13 cellular contexts compared by ENCODE assay signal in genomic region chr17:74785096-74785980, GRCh38. TPM values are rescaled to one million over a fixed set of nuclear protein-coding genes. Genes with fewer than 3 reads are reported as not detected.
DNase-seq lines count a peak whose midpoint lies in the region; ATAC-seq and TF ChIP-seq lines count a peak whose summit lies in the region.
"Had no signal": no experiment of that assay in that cellular context is flagged by ENCODE, and none has a peak within 500 bp of the region (broad histone marks: within the 10 kb centered on the region; RNA-seq: fewer than 3 reads in every experiment).

No MANE protein-coding gene starts in this region.

- no peak overlapping the region for H2BK12ac ChIP-seq in H9 (ENCODE audit: insufficient read length, low read depth, low read length)

- H4K5ac ChIP-seq in H9 (ENCODE audit: insufficient read length, low read depth, low read length) = no peak overlapping the region

- TF ChIP-seq EP300 in tibial nerve (IDR thresholded peaks at IDR 0.05) = no peak

- H3K23ac ChIP-seq in H9 (ENCODE audit: insufficient read length, low read depth, low read length) = no peak overlapping the region

- no peaks in the 10 kb centered on the region for H3K9me3 Mint-ChIP-seq in H9
- no peaks in the 10 kb centered on the region for H3K9me3 Mint-ChIP-seq in activated T-cell treated with anti-CD3 and anti-CD28 coated beads, Interleukin-2, amount 50 U/mL, for 4 hours
- H3K9me3 Mint-ChIP-seq: CD8-positive, alpha-beta memory T cell had no signal

- H3K27me3 ChIP-seq in BE2C = no peaks in the 10 kb centered on the region
- no peaks in the 10 kb centered on the region for H3K27me3 ChIP-seq in H9 (ENCODE audit: insufficient read depth, low read length)
- no peaks in the 10 kb centered on the region for H3K27me3 ChIP-seq in tibial nerve
- H3K27me3 ChIP-seq: upper lobe of right lung had no signal

- peaks cover 3% of the 10 kb centered on the region; the same call in 1 of the 2 replicates for H3K36me3 ChIP-seq in BE2C
- H3K36me3 ChIP-seq in tibial nerve = peaks cover 0 to 65% (median 0%) of the 10 kb centered on the region in 3 donors
- H3K36me3 ChIP-seq: upper lobe of right lung had no signal

- no peak overlapping the region for H3K9ac ChIP-seq in H9 (ENCODE audit: extremely low read depth, insufficient read length, low read length)

- ATAC-seq in activated T-cell treated with anti-CD3 and anti-CD28 coated beads, Interleukin-2, amount 50 U/mL, for 4 hours = peak; percentile 78 to 86
- no peak for ATAC-seq in GM19351 (IDR thresholded peaks at IDR 0.05; ENCODE audit: unreplicated experiment)

- H2BK20ac ChIP-seq in H9 (ENCODE audit: low read depth, low read length, poor library complexity, severe bottlenecking) = no peak overlapping the region

- H4K20me1 ChIP-seq in H9 (ENCODE audit: control insufficient read depth, insufficient read depth, insufficient read length) = no peaks in the 10 kb centered on the region

- H2BK5ac ChIP-seq in H9 (ENCODE audit: insufficient read length, low read length) = no peak overlapping the region

- H4K91ac ChIP-seq in H9 (ENCODE audit: insufficient read length, low read depth, low read length) = no peak overlapping the region

- H3K79me2 ChIP-seq in H9 (ENCODE audit: insufficient read depth, low read length) = no peaks in the 10 kb centered on the region

- H3K18ac ChIP-seq in H9 (ENCODE audit: insufficient read length, low read depth, low read length) = no peak overlapping the region

- no peak overlapping the region for H3K4me2 ChIP-seq in H9 (ENCODE audit: insufficient read depth, insufficient read length, low read length)

- H3K36me3 Mint-ChIP-seq in H9 (ENCODE audit: insufficient read depth in 1 of 3, low read depth in 3 of 3) = peaks cover 0 to 38% (median 10%) of the 10 kb centered on the region in 3 experiments
- H3K36me3 Mint-ChIP-seq in activated T-cell treated with anti-CD3 and anti-CD28 coated beads, Interleukin-2, amount 50 U/mL, for 4 hours (ENCODE audit: insufficient read depth) = peaks cover 15% of the 10 kb centered on the region

- H2BK15ac ChIP-seq in H9 (ENCODE audit: low read depth, low read length) = no peak overlapping the region

- peaks cover 18 to 25% of the 10 kb centered on the region in 2 experiments for H3K4me1 Mint-ChIP-seq in H9
- H3K4me1 Mint-ChIP-seq in activated T-cell treated with anti-CD3 and anti-CD28 coated beads, Interleukin-2, amount 50 U/mL, for 4 hours (ENCODE audit: low read depth) = peaks cover 63% of the 10 kb centered on the region

- H3K79me1 ChIP-seq in H9 (ENCODE audit: insufficient read depth, low read depth, low read length, poor library complexity, severe bottlenecking) = no peaks in the 10 kb centered on the region

- no peak overlapping the region for H3K4me3 Mint-ChIP-seq in H9
- no peak overlapping the region for H3K4me3 Mint-ChIP-seq in activated T-cell treated with anti-CD3 and anti-CD28 coated beads, Interleukin-2, amount 50 U/mL, for 4 hours

- no peaks in the 10 kb centered on the region for H3K27me3 Mint-ChIP-seq in H9 (ENCODE audit: low read depth)
- no peaks in the 10 kb centered on the region for H3K27me3 Mint-ChIP-seq in activated T-cell treated with anti-CD3 and anti-CD28 coated beads, Interleukin-2, amount 50 U/mL, for 4 hours (ENCODE audit: low read depth)
- H3K27me3 Mint-ChIP-seq: CD8-positive, alpha-beta memory T cell had no signal

- TF ChIP-seq POLR2A in tibial nerve (IDR thresholded peaks at IDR 0.05) = no peak

- no peaks in the 10 kb centered on the region for H3K4me1 ChIP-seq in BE2C
- peaks cover 2% of the 10 kb centered on the region; the same call in 1 of the 2 replicates for H3K4me1 ChIP-seq in H9 (ENCODE audit: insufficient read depth, low read length)
- peaks cover 0 to 3% (median 0%) of the 10 kb centered on the region in 4 donors for H3K4me1 ChIP-seq in tibial nerve
- H3K4me1 ChIP-seq: HAP-1 had no signal

- H4K8ac ChIP-seq in H9 (replicated peaks; ENCODE audit: insufficient read length, low read depth, low read length) = no peak overlapping the region

- peak; percentile 22; the same call in 1 of the 2 replicates for TF ChIP-seq CTCF in BE2C (IDR thresholded peaks at IDR 0.05; ENCODE audit: low read depth, low read length)
- TF ChIP-seq CTCF in H9 (conservative IDR thresholded peaks at IDR 0.05) = peak; percentile 23; the same call in 2 of the 3 replicates
- TF ChIP-seq CTCF in tibial nerve (IDR thresholded peaks at IDR 0.05) = no peak

- H3K4ac ChIP-seq in H9 (ENCODE audit: low read depth, low read length) = no peak overlapping the region

- no peak overlapping the region for H3K14ac ChIP-seq in H9 (ENCODE audit: insufficient read depth, low read length)

- WGBS in H9 (ENCODE audit: extremely low coverage, insufficient read length, low lambda C conversion rate) = no CpG with 5 or more reads among the region's 21 CpGs
- WGBS in tibial nerve, 2 donors = 88% methylated on average over 20 to 21 of the region's 21 CpGs

- H3K4me3 ChIP-seq in BE2C (ENCODE audit: low read depth, low read length) = no peak overlapping the region
- H3K4me3 ChIP-seq in tibial nerve = no peak overlapping the region
- H3K4me3 ChIP-seq: HAP-1, upper lobe of right lung had no signal

- peak overlapping the region in 1 of 3 experiments; percentile 70; a peak in 3 of 7 replicates for H3K27ac Mint-ChIP-seq in H9

- no peak overlapping the region for H3K27ac ChIP-seq in H9 (ENCODE audit: insufficient read length, low read depth, low read length)
- no peak overlapping the region for H3K27ac ChIP-seq in tibial nerve
- H3K27ac ChIP-seq: upper lobe of right lung had no signal

- no peak overlapping the region for H2AK5ac ChIP-seq in H9 (ENCODE audit: insufficient read length, low read length)

- no peaks in the 10 kb centered on the region for H3K23me2 ChIP-seq in H9 (ENCODE audit: insufficient read length, low read depth, low read length, poor library complexity, severe bottlenecking)

- H3K9me3 ChIP-seq in BE2C = no peaks in the 10 kb centered on the region
- H3K9me3 ChIP-seq in H9 (ENCODE audit: control insufficient read depth, low read depth, low read length) = no peaks in the 10 kb centered on the region
- H3K9me3 ChIP-seq in tibial nerve = no peaks in the 10 kb centered on the region
- H3K9me3 ChIP-seq: HAP-1, upper lobe of right lung had no signal

- no peak overlapping the region for H2AFZ ChIP-seq in H9 (ENCODE audit: low read length)

- H3T11ph ChIP-seq in H9 (ENCODE audit: low read length) = no peak overlapping the region

- DNase-seq in BE2C (no peak), H9 (no peak), kidney tubule cell (ENCODE audit: low spot score) (peak; percentile 25), superior temporal gyrus (ENCODE audit: extremely low spot score) (no peak), HUDEP-2 (lab: John Stamatoyannopoulos, UW; ENCODE audit: unreplicated experiment in 76 of 76) (no peak), tibial nerve (ENCODE audit: low spot score in 2 of 2) (no peak)
- DNase-seq in activated T-cell treated with anti-CD3 and anti-CD28 coated beads, Interleukin-2, amount 50 U/mL, for 4 hours = no peak
- DNase-seq: activated CD4-positive, CD25-positive, alpha-beta regulatory T cell; CD8-positive, alpha-beta memory T cell; upper lobe of right lung had no signal

- no peak overlapping the region for H3K56ac ChIP-seq in H9 (ENCODE audit: insufficient read length, low read depth, low read length)

- no peak overlapping the region for H2BK120ac ChIP-seq in H9 (ENCODE audit: low read depth, low read length, poor library complexity, severe bottlenecking)

RNA-seq across cellular contexts. Expression of gene NAT9, which starts 9.2 kb away (rescaled TPM):
- polyA plus RNA-seq in BE2C (2012; ENCODE audit: insufficient read depth, insufficient read length, low read depth) = 191 TPM
- total RNA-seq in H9 (2021) (53.5 and 63.5 TPM in 2 replicates), tibial nerve (10 to 100 TPM; 27.5 to 78.6 (median 43.2) TPM)
- total RNA-seq in activated T-cell treated with anti-CD3 and anti-CD28 coated beads, Interleukin-2, amount 50 U/mL, for 4 hours = 10 to 100 TPM; 63.1 to 68.7 (median 65.9) TPM

RNA-seq across cellular contexts. Expression of gene NHERF1, which starts 36.9 kb away (rescaled TPM):
- polyA plus RNA-seq in BE2C (2012; ENCODE audit: insufficient read depth, insufficient read length, low read depth) = 74.2 TPM
- total RNA-seq in H9 (2021) (74.4 and 78.7 TPM in 2 replicates), tibial nerve (10 to 100 TPM; 42.2 to 55.2 (median 53.0) TPM)
- 100 to 1,000 TPM; 124 to 138 (median 137) TPM for total RNA-seq in activated T-cell treated with anti-CD3 and anti-CD28 coated beads, Interleukin-2, amount 50 U/mL, for 4 hours

RNA-seq across cellular contexts. Expression of gene RAB37, which starts 48.3 kb away (rescaled TPM):
- polyA plus RNA-seq in BE2C (2012; ENCODE audit: insufficient read depth, insufficient read length, low read depth) = 2.9 TPM
- total RNA-seq in H9 (2021) (2.5 and 3.6 TPM in 2 replicates), tibial nerve (1 to 10 TPM in 3 of 4 donors, under 1 TPM in 1; 0.87 to 4.4 (median 2.3) TPM)
- total RNA-seq in activated T-cell treated with anti-CD3 and anti-CD28 coated beads, Interleukin-2, amount 50 U/mL, for 4 hours = under 1 TPM; 0.29 to 0.98 (median 0.33) TPM
- total RNA-seq: RPMI7951 had no signal

Comparison
In these comparisons a context has a peak if more than half of its experiments do, and no peak if none do; other contexts are left out.
1. CTCF ChIP-seq: peak in BE2C (single experiment) and H9 (single experiment); none in tibial nerve (0 of 5).